In the genomic region with DNA sequence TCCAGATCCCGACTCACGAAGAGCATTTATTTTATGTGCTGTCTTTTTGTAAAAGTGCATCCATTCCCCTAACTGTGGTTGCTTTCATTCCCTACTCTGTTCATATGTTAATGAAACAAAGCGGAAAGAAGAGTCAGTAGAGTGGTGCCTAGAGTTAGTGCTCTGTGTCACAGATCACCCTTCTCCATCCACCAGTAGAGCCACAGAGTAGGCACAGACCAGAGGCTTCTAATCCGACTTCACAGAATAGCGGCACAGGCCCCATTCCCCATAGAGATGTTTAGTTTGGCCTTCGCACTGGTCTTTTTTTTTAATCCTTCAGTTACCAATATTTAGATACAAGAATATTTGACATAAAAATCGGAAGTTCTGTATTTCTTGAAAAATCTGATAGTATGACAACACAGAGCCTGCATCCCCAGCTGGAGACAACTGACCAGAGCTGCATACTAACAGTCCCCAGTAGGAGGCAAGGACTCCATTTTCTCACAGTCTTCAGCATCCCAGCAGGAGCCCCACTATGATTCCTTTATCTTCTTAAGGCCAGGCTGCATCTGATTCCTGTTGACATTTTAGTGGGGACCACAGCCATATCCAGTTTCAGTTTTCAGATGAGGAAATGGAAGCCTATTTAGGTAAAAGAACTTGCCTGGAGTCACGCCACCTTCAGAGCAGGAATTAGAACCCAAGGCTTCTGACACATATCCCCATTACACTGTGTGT, we compare ENCODE assay signal across 28 cellular contexts. TPM values are rescaled to one million over a fixed set of nuclear protein-coding genes. Genes with fewer than 3 reads are reported as not detected.
DNase-seq lines count a peak whose midpoint lies in the region; ATAC-seq, FAIRE-seq and TF ChIP-seq lines count a peak whose summit lies in the region.
"Had no signal": no experiment of that assay in that cellular context is flagged by ENCODE, and none has a peak within 500 bp of the region (broad histone marks: within the 10 kb centered on the region; RNA-seq: fewer than 3 reads in every experiment).

No MANE protein-coding gene starts in this region.

- peaks cover 9% of the 10 kb centered on the region; the same call in 1 of the 2 replicates for H3K27me3 Mint-ChIP-seq in WTC11 (ENCODE audit: low read depth)

- no peaks in the 10 kb centered on the region for H3K4me1 ChIP-seq in A673 (ENCODE audit: insufficient read depth, low read length, poor library complexity, severe bottlenecking)
- H3K4me1 ChIP-seq: A549; BLaER1 treated with 17β-estradiol and CSF1 and Interleukin-3, amounts not matched to agents 10 nM and 100 nM had no signal

- FAIRE-seq in RCC 7860 (lab: Jason Lieb, UNC): no peak
- FAIRE-seq: A549 had no signal

- POLR2A ChIA-PET in HEK293T (lab: Yijun Ruan, JAX) (no interaction called here), WTC11 (lab: Charles Lee) (no interaction called here), A673 (lab: Charles Lee; ENCODE audit: low non-redundant PET) (no interaction called here)

- no peaks in the 10 kb centered on the region for H3K9me3 ChIP-seq in A673 (ENCODE audit: low read depth, low read length, poor library complexity, severe bottlenecking)
- H3K9me3 ChIP-seq: A549; BLaER1 treated with 17β-estradiol and CSF1 and Interleukin-3, amounts not matched to agents 10 nM and 100 nM; MG63 had no signal

- no peaks in the 10 kb centered on the region for H3K36me3 Mint-ChIP-seq in WTC11
- H3K36me3 Mint-ChIP-seq: IgD-negative memory B cell, T-cell had no signal

- TF ChIP-seq CTCF in WTC11 (IDR thresholded peaks at IDR 0.05): no peak
- no peak for TF ChIP-seq CTCF in A673 (conservative IDR thresholded peaks at IDR 0.05; ENCODE audit: low read depth, low read length)

- ATAC-seq in WTC11 (peak; percentile 70), GM21528 (IDR thresholded peaks at IDR 0.05; ENCODE audit: low FRiP score, unreplicated experiment) (no peak)
- ATAC-seq: PC-3, SK-N-SH treated with all-trans-retinoic acid at 6 μM for 48 hours, T-cell had no signal

- peak; percentile 27 for DNase-seq in ELF-1 (ENCODE audit: low read depth, low spot score)
- peak; percentile 20 for DNase-seq in HEK293T (ENCODE audit: extremely low spot score)
- DNase-seq in WTC11 (ENCODE audit: low spot score): no peak
- peak; percentile 50 for DNase-seq in iPS-NIHi7 (ENCODE audit: extremely low spot score)
- DNase-seq in RCC 7860 (ENCODE audit: low spot score): no peak
- DNase-seq in A673 (ENCODE audit: low spot score): no peak
- DNase-seq: CD8-positive, alpha-beta memory T cell; DMS79 treated with DMSO at 0.1 percent for 48 hours; GM23248; HFFc6; Kasumi-1; MG63; NCI-H1048; NCI-H1436 treated with DMSO at 0.1 percent for 48 hours; NCI-H2081 treated with DMSO at 0.1 percent for 48 hours; NCI-H510A treated with DMSO at 0.1 percent for 48 hours; NCI-H82; PC-3; SIG-M5; T-cell had no signal

- H3K4me3 Mint-ChIP-seq in WTC11: no peak overlapping the region
- H3K4me3 Mint-ChIP-seq: CD8-positive, alpha-beta memory T cell; HFFc6; IgD-negative memory B cell; T-cell had no signal

- intact Hi-C loops in A673 (cut with micrococcal nuclease; ENCODE audit: unreplicated experiment): no loop called here

- CTCF ChIA-PET in HEK293T (lab: Yijun Ruan, JAX): no interaction called here
- CTCF ChIA-PET in WTC11 (lab: Charles Lee): no interaction called here
- CTCF ChIA-PET in A673 (lab: Charles Lee): no interaction called here

- H3K36me3 ChIP-seq in A673 (ENCODE audit: insufficient read depth, low read length, poor library complexity, severe bottlenecking): no peaks in the 10 kb centered on the region
- H3K36me3 ChIP-seq: BLaER1 treated with 17β-estradiol and CSF1 and Interleukin-3, amounts not matched to agents 10 nM and 100 nM; MG63 had no signal

- BruUV-seq in A673 (replicated peaks; lab: Mats Ljungman, UMichigan): no TSS peak

- no peak overlapping the region for H3K27ac ChIP-seq in A673 (ENCODE audit: low read depth, low read length, poor library complexity, severe bottlenecking)
- H3K27ac ChIP-seq: A549; BLaER1 treated with 17β-estradiol and CSF1 and Interleukin-3, amounts not matched to agents 10 nM and 100 nM; GM23248; RWPE1 had no signal

- H3K9me3 Mint-ChIP-seq in WTC11: no peaks in the 10 kb centered on the region
- H3K9me3 Mint-ChIP-seq: CD8-positive, alpha-beta memory T cell; HFFc6; IgD-negative memory B cell; T-cell had no signal

- peak overlapping the region; percentile 21 for H3K27ac Mint-ChIP-seq in WTC11
- H3K27ac Mint-ChIP-seq: HFFc6, IgD-negative memory B cell, T-cell had no signal

- H3K4me1 Mint-ChIP-seq in WTC11: peaks cover 64% of the 10 kb centered on the region

- no peak overlapping the region for H3K4me3 ChIP-seq in A673 (ENCODE audit: low read depth, low read length, poor library complexity, severe bottlenecking)
- H3K4me3 ChIP-seq: A549; BLaER1 treated with 17β-estradiol and CSF1 and Interleukin-3, amounts not matched to agents 10 nM and 100 nM; GM23248; MG63 had no signal

- no peaks in the 10 kb centered on the region for H3K27me3 ChIP-seq in A673 (replicated peaks; ENCODE audit: insufficient read depth, low read depth, low read length, poor library complexity)
- H3K27me3 ChIP-seq: BLaER1 treated with 17β-estradiol and CSF1 and Interleukin-3, amounts not matched to agents 10 nM and 100 nM had no signal

TF ChIP-seq in HEK293T, 16 proteins besides CTCF, POLR2A, EP300 and RAD21:
- no peak for TF ChIP-seq FOXM1 (IDR thresholded peaks at IDR 0.05; ENCODE audit: borderline replicate concordance)
- no peak for TF ChIP-seq L3MBTL2 (conservative IDR thresholded peaks at IDR 0.05)
- no peak for TF ChIP-seq SP1 (IDR thresholded peaks at IDR 0.05)
- TF ChIP-seq ELF4 (IDR thresholded peaks at IDR 0.05): no peak
- no peak for TF ChIP-seq NFRKB (IDR thresholded peaks at IDR 0.05)
- TF ChIP-seq HDGF (IDR thresholded peaks at IDR 0.05; ENCODE audit: borderline replicate concordance): no peak
- no peak for TF ChIP-seq BHLHE40 (IDR thresholded peaks at IDR 0.05; ENCODE audit: borderline replicate concordance)
- TF ChIP-seq CTBP1 (IDR thresholded peaks at IDR 0.05; ENCODE audit: borderline replicate concordance): no peak
- no peak for TF ChIP-seq FOXA1 (IDR thresholded peaks at IDR 0.05)

TF ChIP-seq in WTC11, 78 proteins besides CTCF, POLR2A, EP300 and RAD21 (continues in another document):
- TF ChIP-seq ATF1 (CRISPR knock-in tag; IDR thresholded peaks at IDR 0.05): no peak
- no peak for TF ChIP-seq MYBL2 (CRISPR knock-in tag; IDR thresholded peaks at IDR 0.05)
- peak; percentile 74 for TF ChIP-seq ZNF423 (CRISPR knock-in tag; IDR thresholded peaks at IDR 0.05)
- no peak for TF ChIP-seq ZNF416 (CRISPR knock-in tag; IDR thresholded peaks at IDR 0.05)
- TF ChIP-seq, protein P1, sequence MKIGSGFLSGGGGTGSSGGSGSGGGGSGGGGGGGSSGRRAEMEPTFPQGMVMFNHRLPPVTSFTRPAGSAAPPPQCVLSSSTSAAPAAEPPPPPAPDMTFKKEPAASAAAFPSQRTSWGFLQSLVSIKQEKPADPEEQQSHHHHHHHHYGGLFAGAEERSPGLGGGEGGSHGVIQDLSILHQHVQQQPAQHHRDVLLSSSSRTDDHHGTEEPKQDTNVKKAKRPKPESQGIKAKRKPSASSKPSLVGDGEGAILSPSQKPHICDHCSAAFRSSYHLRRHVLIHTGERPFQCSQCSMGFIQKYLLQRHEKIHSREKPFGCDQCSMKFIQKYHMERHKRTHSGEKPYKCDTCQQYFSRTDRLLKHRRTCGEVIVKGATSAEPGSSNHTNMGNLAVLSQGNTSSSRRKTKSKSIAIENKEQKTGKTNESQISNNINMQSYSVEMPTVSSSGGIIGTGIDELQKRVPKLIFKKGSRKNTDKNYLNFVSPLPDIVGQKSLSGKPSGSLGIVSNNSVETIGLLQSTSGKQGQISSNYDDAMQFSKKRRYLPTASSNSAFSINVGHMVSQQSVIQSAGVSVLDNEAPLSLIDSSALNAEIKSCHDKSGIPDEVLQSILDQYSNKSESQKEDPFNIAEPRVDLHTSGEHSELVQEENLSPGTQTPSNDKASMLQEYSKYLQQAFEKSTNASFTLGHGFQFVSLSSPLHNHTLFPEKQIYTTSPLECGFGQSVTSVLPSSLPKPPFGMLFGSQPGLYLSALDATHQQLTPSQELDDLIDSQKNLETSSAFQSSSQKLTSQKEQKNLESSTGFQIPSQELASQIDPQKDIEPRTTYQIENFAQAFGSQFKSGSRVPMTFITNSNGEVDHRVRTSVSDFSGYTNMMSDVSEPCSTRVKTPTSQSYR (CRISPR knock-in tag; IDR thresholded peaks at IDR 0.05): no peak
- TF ChIP-seq, protein P2, sequence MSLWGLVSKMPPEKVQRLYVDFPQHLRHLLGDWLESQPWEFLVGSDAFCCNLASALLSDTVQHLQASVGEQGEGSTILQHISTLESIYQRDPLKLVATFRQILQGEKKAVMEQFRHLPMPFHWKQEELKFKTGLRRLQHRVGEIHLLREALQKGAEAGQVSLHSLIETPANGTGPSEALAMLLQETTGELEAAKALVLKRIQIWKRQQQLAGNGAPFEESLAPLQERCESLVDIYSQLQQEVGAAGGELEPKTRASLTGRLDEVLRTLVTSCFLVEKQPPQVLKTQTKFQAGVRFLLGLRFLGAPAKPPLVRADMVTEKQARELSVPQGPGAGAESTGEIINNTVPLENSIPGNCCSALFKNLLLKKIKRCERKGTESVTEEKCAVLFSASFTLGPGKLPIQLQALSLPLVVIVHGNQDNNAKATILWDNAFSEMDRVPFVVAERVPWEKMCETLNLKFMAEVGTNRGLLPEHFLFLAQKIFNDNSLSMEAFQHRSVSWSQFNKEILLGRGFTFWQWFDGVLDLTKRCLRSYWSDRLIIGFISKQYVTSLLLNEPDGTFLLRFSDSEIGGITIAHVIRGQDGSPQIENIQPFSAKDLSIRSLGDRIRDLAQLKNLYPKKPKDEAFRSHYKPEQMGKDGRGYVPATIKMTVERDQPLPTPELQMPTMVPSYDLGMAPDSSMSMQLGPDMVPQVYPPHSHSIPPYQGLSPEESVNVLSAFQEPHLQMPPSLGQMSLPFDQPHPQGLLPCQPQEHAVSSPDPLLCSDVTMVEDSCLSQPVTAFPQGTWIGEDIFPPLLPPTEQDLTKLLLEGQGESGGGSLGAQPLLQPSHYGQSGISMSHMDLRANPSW (CRISPR knock-in tag; conservative IDR thresholded peaks at IDR 0.05; ENCODE audit: low read depth): no peak

RNA-seq across cellular contexts. Expression of a gene that starts 7.0 kb away (rescaled TPM):
- not detected in 3 replicates for total RNA-seq in WTC11 (2021)
- total RNA-seq in A673 (2021): not detected in 2 replicates
- total RNA-seq: CD8-positive, alpha-beta memory T cell; G401; GM23248; HFFc6; HT-29; PC-3; T-cell had no signal

RNA-seq across cellular contexts. Expression of a gene that starts 17.9 kb away (rescaled TPM):
- total RNA-seq in WTC11 (2021) (23.2 to 29.2 TPM (median 28.6 TPM) in 3 replicates), A673 (2021) (56.3 and 64.3 TPM in 2 replicates)

Comparison
In these comparisons a context has a peak if more than half of its experiments do, and no peak if none do; other contexts are left out.
1. DNase-seq: peak in ELF-1 (single experiment), HEK293T (single experiment) and iPS-NIHi7 (single experiment); none in WTC11 (single experiment), RCC 7860 (single experiment) and A673 (single experiment).